Comparison of ENCODE assay signal across 27 cellular contexts in genomic region chr3:87317779-87318178, GRCh38. TPM values are rescaled to one million over a fixed set of nuclear protein-coding genes. Genes with fewer than 3 reads are reported as not detected.
DNase-seq lines count a peak whose midpoint lies in the region; ATAC-seq and TF ChIP-seq lines count a peak whose summit lies in the region.
"Had no signal": no experiment of that assay in that cellular context is flagged by ENCODE, and none has a peak within 500 bp of the region (broad histone marks: within the 10 kb centered on the region; RNA-seq: fewer than 3 reads in every experiment).

No MANE protein-coding gene starts in this region.

- H3K27ac Mint-ChIP-seq in activated naive CD8-positive, alpha-beta T cell treated with anti-CD3 and anti-CD28 coated beads, Interleukin-2, amount 50 U/mL, for 24 hours: no peak overlapping the region
- H3K27ac Mint-ChIP-seq: CD4-positive, CD25-positive, alpha-beta regulatory T cell had no signal

- H3K4me1 Mint-ChIP-seq in activated naive CD8-positive, alpha-beta T cell treated with anti-CD3 and anti-CD28 coated beads, Interleukin-2, amount 50 U/mL, for 24 hours: peaks cover 5% of the 10 kb centered on the region
- H3K4me1 Mint-ChIP-seq: CD4-positive, CD25-positive, alpha-beta regulatory T cell had no signal

- no peaks in the 10 kb centered on the region for H3K27me3 ChIP-seq in Panc1 (ENCODE audit: control insufficient read depth, insufficient read depth, low read length)
- H3K27me3 ChIP-seq in GM23248 (replicated peaks; ENCODE audit: insufficient read depth): no peaks in the 10 kb centered on the region
- H3K27me3 ChIP-seq: BLaER1 had no signal

- no peaks in the 10 kb centered on the region for H3K36me3 Mint-ChIP-seq in activated naive CD8-positive, alpha-beta T cell treated with anti-CD3 and anti-CD28 coated beads, Interleukin-2, amount 50 U/mL, for 24 hours (ENCODE audit: low read depth)
- H3K36me3 Mint-ChIP-seq: CD4-positive, CD25-positive, alpha-beta regulatory T cell had no signal

- H3K4me3 ChIP-seq in Panc1 (ENCODE audit: low read depth in 2 of 2, low read length in 2 of 2) (no peak overlapping the region), GM23248 (no peak overlapping the region), coronary artery (no peak overlapping the region)
- H3K4me3 ChIP-seq: BLaER1, GM12878 had no signal

- in situ Hi-C loops in Panc1 (cut with HindIII; ENCODE audit: low pct_unique_long_range_greater_than_20kb, low sequenced_read_pairs): no loop called here
- in situ Hi-C loops in GM23248 (cut with MboI): no loop called here

- H3K27me3 Mint-ChIP-seq in activated naive CD8-positive, alpha-beta T cell treated with anti-CD3 and anti-CD28 coated beads, Interleukin-2, amount 50 U/mL, for 24 hours: peaks cover 5% of the 10 kb centered on the region
- H3K27me3 Mint-ChIP-seq: CD4-positive, CD25-positive, alpha-beta regulatory T cell had no signal

- no peaks in the 10 kb centered on the region for H3F3A ChIP-seq in GM23248 (ENCODE audit: insufficient read depth)

- TF ChIP-seq CTCF in Panc1 (IDR thresholded peaks at IDR 0.05): no peak
- TF ChIP-seq CTCF in coronary artery (IDR thresholded peaks at IDR 0.05): no peak

- no peak overlapping the region for H3K4me3 Mint-ChIP-seq in activated naive CD8-positive, alpha-beta T cell treated with anti-CD3 and anti-CD28 coated beads, Interleukin-2, amount 50 U/mL, for 24 hours
- H3K4me3 Mint-ChIP-seq: CD4-positive, CD25-positive, alpha-beta regulatory T cell had no signal

- H2AFZ ChIP-seq in GM23248: no peak overlapping the region

- H3K27ac ChIP-seq in Panc1 (ENCODE audit: low read length): peak overlapping the region; percentile 66; the same call in 1 of the 2 replicates
- H3K27ac ChIP-seq in GM23248: no peak overlapping the region
- no peak overlapping the region for H3K27ac ChIP-seq in coronary artery
- H3K27ac ChIP-seq: BLaER1 had no signal

- BruUV-seq in Panc1 (replicated peaks; lab: Mats Ljungman, UMichigan): no TSS peak

- POLR2A ChIA-PET in Panc1 (lab: Charles Lee): no interaction called here

- H3K9me3 Mint-ChIP-seq in activated naive CD8-positive, alpha-beta T cell treated with anti-CD3 and anti-CD28 coated beads, Interleukin-2, amount 50 U/mL, for 24 hours: no peaks in the 10 kb centered on the region

- H3K9ac ChIP-seq in GM23248: no peak overlapping the region
- H3K9ac ChIP-seq: BLaER1, SK-N-SH had no signal

- H3K4me1 ChIP-seq in Panc1 (ENCODE audit: control insufficient read depth, insufficient read depth, low read length) (no peaks in the 10 kb centered on the region), GM23248 (ENCODE audit: insufficient read depth) (peaks cover 7% of the 10 kb centered on the region; the same call in 1 of the 2 replicates)
- H3K4me1 ChIP-seq: BLaER1 had no signal

- 81 to 83% methylated on average over 4 of the region's 4 CpGs for WGBS in GM23248 (ENCODE audit: low coverage in 1 of 2, low lambda C conversion rate in 2 of 2, missing lambda C conversion rate in 2 of 2), 2 experiments

- ATAC-seq in Panc1: no peak
- ATAC-seq in left colon: peak; percentile 88
- ATAC-seq in activated naive CD8-positive, alpha-beta T cell treated with anti-CD3 and anti-CD28 coated beads, Interleukin-2, amount 50 U/mL, for 24 hours: no peak
- ATAC-seq: GM12878 had no signal

- CTCF ChIA-PET in Panc1 (lab: Charles Lee): no interaction called here

- H4K20me1 ChIP-seq in GM23248 (ENCODE audit: insufficient read depth): no peaks in the 10 kb centered on the region
- H4K20me1 ChIP-seq: BLaER1 had no signal

- H3K9me3 ChIP-seq in Panc1 (ENCODE audit: control insufficient read depth, insufficient read depth, low read depth, low read length) (no peaks in the 10 kb centered on the region), GM23248 (ENCODE audit: low read depth) (no peaks in the 10 kb centered on the region)
- H3K9me3 ChIP-seq: BLaER1, SK-N-SH had no signal

- no peaks in the 10 kb centered on the region for H3K79me2 ChIP-seq in GM23248 (ENCODE audit: insufficient read depth)

- intact Hi-C loops in Panc1 (cut with micrococcal nuclease; ENCODE audit: unreplicated experiment): no loop called here
- intact Hi-C loops in left colon (cut with DNase I, micrococcal nuclease): no loop called here

- H3K36me3 ChIP-seq in Panc1 (ENCODE audit: control insufficient read depth, insufficient read depth, low read length) (no peaks in the 10 kb centered on the region), GM23248 (ENCODE audit: low read depth) (no peaks in the 10 kb centered on the region)
- H3K36me3 ChIP-seq: BLaER1 had no signal

- DNase-seq in NCI-H526 (lab: John Stamatoyannopoulos, UW) (peak; percentile 15 to 31), NCI-H526 treated with DMSO at 0.1 percent for 48 hours (lab: John Stamatoyannopoulos, UW) (no peak), Panc1 (ENCODE audit: low read depth, low spot score) (no peak), left colon (no peak), GM23248 (no peak), 8988T (no peak), coronary artery (ENCODE audit: low spot score) (no peak)
- DNase-seq in activated naive CD8-positive, alpha-beta T cell treated with anti-CD3 and anti-CD28 coated beads, Interleukin-2, amount 50 U/mL, for 24 hours: no peak
- DNase-seq: CD4-positive, CD25-positive, alpha-beta regulatory T cell; DMS53; GDM1; IMR-90; KG1; MM.1S; NCI-H1694; NCI-H2029 treated with DMSO at 0.1 percent for 48 hours; NCI-H446 treated with DMSO at 0.1 percent for 48 hours; NCI-H69; SIG-M5; SK-N-SH; SW 1271 had no signal

- H3K4me2 ChIP-seq in GM23248 (ENCODE audit: unreplicated experiment): no peak overlapping the region
- H3K4me2 ChIP-seq: BLaER1, SK-N-SH had no signal

- no peaks in the 10 kb centered on the region for H3K9me2 ChIP-seq in GM23248 (ENCODE audit: insufficient read depth)
- H3K9me2 ChIP-seq: SK-N-SH had no signal

RNA-seq across cellular contexts. Expression of gene POU1F1, which starts 41.4 kb away (rescaled TPM):
- total RNA-seq in Panc1 (2021; ENCODE audit: unreplicated experiment) (not detected), left colon (not detected)
- polyA plus RNA-seq in Panc1 (2012; ENCODE audit: insufficient read length): not detected
- total RNA-seq in GM23248 (2014; rRNA removed; shearing (Covaris generic)): not detected in 2 replicates
- polyA plus RNA-seq in GM23248 (2016; fragmentation: Nextera tagmentation; extraction: Ambion mirVana): not detected in 2 replicates
- total RNA-seq: A172; CD4-positive, CD25-positive, alpha-beta regulatory T cell; GM12878; H4; IMR-90; OCI-LY7 had no signal
- polyA plus RNA-seq: AG04450; CD4-positive, CD25-positive, alpha-beta regulatory T cell; IMR-90; SK-N-SH had no signal

Comparison
In these comparisons a context has a peak if more than half of its experiments do, and no peak if none do; other contexts are left out.
1. DNase-seq: peak in NCI-H526 (2 of 2); none in NCI-H526 treated with DMSO at 0.1 percent for 48 hours (single experiment), Panc1 (single experiment), left colon (0 of 2), GM23248 (single experiment), 8988T (single experiment), activated naive CD8-positive, alpha-beta T cell treated with anti-CD3 and anti-CD28 coated beads, Interleukin-2, amount 50 U/mL, for 24 hours (single experiment) and coronary artery (single experiment).